In the genomic region with DNA sequence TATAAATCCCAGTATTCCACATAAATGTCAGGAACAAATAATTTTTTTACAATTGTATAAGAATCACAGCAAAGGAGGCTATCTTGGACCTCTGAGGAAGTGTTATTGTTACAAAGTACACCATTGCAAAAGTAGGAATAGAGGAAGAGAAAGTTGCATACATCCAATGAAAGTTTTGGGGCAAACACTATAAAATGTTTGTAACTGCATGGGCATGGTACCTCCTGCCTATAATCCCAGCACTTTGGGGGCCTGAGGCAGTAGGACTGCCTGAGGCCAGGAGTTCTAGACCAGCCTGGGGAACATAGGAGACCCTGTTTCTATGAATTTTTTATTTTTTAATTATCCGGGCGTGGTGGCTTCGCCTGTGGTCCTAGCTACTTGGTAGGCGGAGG, we compare ENCODE assay signal across 8 cellular contexts. TPM values are rescaled to one million over a fixed set of nuclear protein-coding genes. Genes with fewer than 3 reads are reported as not detected.
DNase-seq lines count a peak whose midpoint lies in the region; ATAC-seq and TF ChIP-seq lines count a peak whose summit lies in the region.

No MANE protein-coding gene starts in this region.

- H3K27ac Mint-ChIP-seq in T-helper 17 cell = peak overlapping the region; percentile 86
- H3K27ac Mint-ChIP-seq in stimulated activated naive CD8-positive, alpha-beta T cell treated with anti-CD3 and anti-CD28 coated beads, Interleukin-15, amount 100 ng/mL, for 72 hours = peak overlapping the region; percentile 12 to 87

- no peak overlapping the region for H3K4me3 Mint-ChIP-seq in T-helper 17 cell
- H3K4me3 Mint-ChIP-seq in stimulated activated naive CD8-positive, alpha-beta T cell treated with anti-CD3 and anti-CD28 coated beads, Interleukin-15, amount 100 ng/mL, for 72 hours = peak overlapping the region; percentile 81 to 90

- H3K9me3 ChIP-seq in T-helper 17 cell (ENCODE audit: control insufficient read depth, low read length, poor library complexity, severe bottlenecking) = no peaks in the 10 kb centered on the region

- H3K27me3 Mint-ChIP-seq in T-helper 17 cell = no peaks in the 10 kb centered on the region
- H3K27me3 Mint-ChIP-seq in stimulated activated naive CD8-positive, alpha-beta T cell treated with anti-CD3 and anti-CD28 coated beads, Interleukin-15, amount 100 ng/mL, for 72 hours = no peaks in the 10 kb centered on the region

- peaks cover 26% of the 10 kb centered on the region for H3K4me1 Mint-ChIP-seq in T-helper 17 cell
- peaks cover 41% of the 10 kb centered on the region for H3K4me1 Mint-ChIP-seq in stimulated activated naive CD8-positive, alpha-beta T cell treated with anti-CD3 and anti-CD28 coated beads, Interleukin-15, amount 100 ng/mL, for 72 hours

- H3K9me3 Mint-ChIP-seq in stimulated activated naive CD8-positive, alpha-beta T cell treated with anti-CD3 and anti-CD28 coated beads, Interleukin-15, amount 100 ng/mL, for 72 hours = no peaks in the 10 kb centered on the region

- TF ChIP-seq POLR2A in erythroblast (IDR thresholded peaks at IDR 0.05; ENCODE audit: low read length) = no peak

- H3K36me3 Mint-ChIP-seq in T-helper 17 cell (ENCODE audit: low read depth) = no peaks in the 10 kb centered on the region

- ATAC-seq in T-helper 17 cell = no peak
- no peak for ATAC-seq in stimulated activated naive CD8-positive, alpha-beta T cell treated with anti-CD3 and anti-CD28 coated beads, Interleukin-15, amount 100 ng/mL, for 72 hours
- ATAC-seq in GM18498 (IDR thresholded peaks at IDR 0.05; ENCODE audit: unreplicated experiment) = no peak

- peak; percentile 64 for DNase-seq in SKM-1 treated with dmso at 0.1 percent for 144 hours (lab: John Stamatoyannopoulos, UW; ENCODE audit: unreplicated experiment)
- no peak for DNase-seq in SKM-1 (lab: John Stamatoyannopoulos, UW; ENCODE audit: unreplicated experiment)
- DNase-seq in T-helper 17 cell = no peak
- DNase-seq in germinal center (ENCODE audit: low spot score) = peak; percentile 25
- DNase-seq in stimulated activated naive CD8-positive, alpha-beta T cell treated with anti-CD3 and anti-CD28 coated beads, Interleukin-15, amount 100 ng/mL, for 72 hours = no peak
- no peak for DNase-seq in HK-2 (ENCODE audit: unreplicated experiment)
- DNase-seq in erythroblast (lab: John Stamatoyannopoulos, UW) = no peak

RNA-seq across cellular contexts. Expression of gene MEMO1, which starts 0.8 kb away (rescaled TPM):
- total RNA-seq in T-helper 17 cell = 10 to 100 TPM; 41.7 to 47.5 TPM

RNA-seq across cellular contexts. Expression of gene DPY30, which starts 28.0 kb away (rescaled TPM):
- 10 to 100 TPM; 22.0 to 27.0 TPM for total RNA-seq in T-helper 17 cell

RNA-seq across cellular contexts. Expression of gene SPAST, which starts 51.8 kb away (rescaled TPM):
- 10 to 100 TPM; 15.8 to 16.8 TPM for total RNA-seq in T-helper 17 cell

Comparison
In these comparisons a context has a peak if more than half of its experiments do, and no peak if none do; other contexts are left out.
1. DNase-seq: peak in SKM-1 treated with dmso at 0.1 percent for 144 hours (single experiment) and germinal center (single experiment); none in SKM-1 (single experiment), T-helper 17 cell (0 of 3), stimulated activated naive CD8-positive, alpha-beta T cell treated with anti-CD3 and anti-CD28 coated beads, Interleukin-15, amount 100 ng/mL, for 72 hours (0 of 2), HK-2 (single experiment) and erythroblast (0 of 2).